Comparison of ENCODE assay signal across 24 cellular contexts in genomic region chr12:127416796-127417195, GRCh38.
DNase-seq lines count a peak whose midpoint lies in the region; ATAC-seq, FAIRE-seq and TF ChIP-seq lines count a peak whose summit lies in the region.
"Had no signal": no experiment of that assay in that cellular context is flagged by ENCODE, and none has a peak within 500 bp of the region (broad histone marks: within the 10 kb centered on the region; RNA-seq: fewer than 3 reads in every experiment).

No MANE protein-coding gene starts in this region.

- no peak overlapping the region for H3K27ac Mint-ChIP-seq in activated T-helper 17 cell treated with anti-CD3 and anti-CD28 coated beads, Interleukin-2, amount 50 U/mL, for 72 hours
- no peak overlapping the region for H3K27ac Mint-ChIP-seq in activated naive CD4-positive, alpha-beta T cell treated with anti-CD3 and anti-CD28 coated beads, Interleukin-2, amount 50 U/mL, for 72 hours
- H3K27ac Mint-ChIP-seq: activated CD4-positive, alpha-beta memory T cell treated with anti-CD3 and anti-CD28 coated beads for 36 hours; activated naive CD8-positive, alpha-beta T cell treated with anti-CD3 and anti-CD28 coated beads, Interleukin-2, amount 10 ng/mL, durations not matched to agents 7 days and 5 days; natural killer cell; stimulated activated naive CD8-positive, alpha-beta T cell treated with anti-CD3 and anti-CD28 coated beads, Interleukin-15, amount 100 ng/mL, for 72 hours had no signal

- no peaks in the 10 kb centered on the region for H3K4me1 Mint-ChIP-seq in activated T-helper 17 cell treated with anti-CD3 and anti-CD28 coated beads, Interleukin-2, amount 50 U/mL, for 72 hours
- H3K4me1 Mint-ChIP-seq: activated naive CD8-positive, alpha-beta T cell treated with anti-CD3 and anti-CD28 coated beads, Interleukin-2, amount 10 ng/mL, durations not matched to agents 7 days and 5 days; natural killer cell; stimulated activated naive CD8-positive, alpha-beta T cell treated with anti-CD3 and anti-CD28 coated beads, Interleukin-15, amount 100 ng/mL, for 72 hours had no signal

- DNase-seq in Daoy (ENCODE audit: low read depth) (peak; percentile 67), HTR-8/SVneo (ENCODE audit: insufficient read length, low spot score) (no peak), foreskin keratinocyte (peak in 1 of 2 donors; percentile 75)
- no peak for DNase-seq in activated naive CD4-positive, alpha-beta T cell treated with anti-CD3 and anti-CD28 coated beads, Interleukin-2, amount 50 U/mL, for 72 hours (ENCODE audit: low spot score in 2 of 2)
- DNase-seq in stimulated activated CD4-positive, alpha-beta T cell treated with anti-CD3 and anti-CD28 coated beads, Interleukin-12 subunit alpha, Interleukin-12 subunit beta, amount 100 ng/mL, for 4 hours: no peak
- DNase-seq in activated naive CD4-positive, alpha-beta T cell treated with anti-CD3 and anti-CD28 coated beads, Interleukin-2, amount 50 U/mL, for 16 hours: no peak
- DNase-seq: activated CD4-positive, alpha-beta memory T cell treated with anti-CD3 and anti-CD28 coated beads for 36 hours; activated CD8-positive, alpha-beta memory T cell treated with anti-CD3 and anti-CD28 coated beads, Interleukin-2, amount 50 U/mL, for 48 hours; activated naive CD8-positive, alpha-beta T cell treated with anti-CD3 and anti-CD28 coated beads, Interleukin-2, amount 10 ng/mL, durations not matched to agents 7 days and 5 days; GF-D8; glutamatergic neuron; kidney; MV-4-11; natural killer cell; NCI-H146; NCI-H524; occipital lobe; PC-9; SJCRH30; stimulated activated naive CD8-positive, alpha-beta T cell treated with anti-CD3 and anti-CD28 coated beads, Interleukin-15, amount 100 ng/mL, for 72 hours; tibial artery had no signal

- no peak for TF ChIP-seq CTCF in foreskin keratinocyte (conservative IDR thresholded peaks at IDR 0.05)

- peaks cover 4% of the 10 kb centered on the region for H3K27me3 Mint-ChIP-seq in activated T-helper 17 cell treated with anti-CD3 and anti-CD28 coated beads, Interleukin-2, amount 50 U/mL, for 72 hours
- H3K27me3 Mint-ChIP-seq: activated naive CD8-positive, alpha-beta T cell treated with anti-CD3 and anti-CD28 coated beads, Interleukin-2, amount 10 ng/mL, durations not matched to agents 7 days and 5 days had no signal

- H3K4me1 ChIP-seq in foreskin keratinocyte: no peaks in the 10 kb centered on the region
- H3K4me1 ChIP-seq: HAP-1, SJCRH30, tibial artery had no signal

- H3K36me3 Mint-ChIP-seq in activated T-helper 17 cell treated with anti-CD3 and anti-CD28 coated beads, Interleukin-2, amount 50 U/mL, for 72 hours (ENCODE audit: low read depth): no peaks in the 10 kb centered on the region
- H3K36me3 Mint-ChIP-seq in activated naive CD4-positive, alpha-beta T cell treated with anti-CD3 and anti-CD28 coated beads, Interleukin-2, amount 50 U/mL, for 72 hours: peaks cover 0 to 5% of the 10 kb centered on the region in 2 donors
- H3K36me3 Mint-ChIP-seq: activated CD4-positive, alpha-beta memory T cell treated with anti-CD3 and anti-CD28 coated beads for 36 hours; activated naive CD8-positive, alpha-beta T cell treated with anti-CD3 and anti-CD28 coated beads, Interleukin-2, amount 10 ng/mL, durations not matched to agents 7 days and 5 days; natural killer cell had no signal

- peaks cover 4% of the 10 kb centered on the region for H3K9me3 Mint-ChIP-seq in activated T-helper 17 cell treated with anti-CD3 and anti-CD28 coated beads, Interleukin-2, amount 50 U/mL, for 72 hours
- peaks cover 15 to 29% of the 10 kb centered on the region in 2 donors for H3K9me3 Mint-ChIP-seq in activated naive CD4-positive, alpha-beta T cell treated with anti-CD3 and anti-CD28 coated beads, Interleukin-2, amount 50 U/mL, for 72 hours

- peak; percentile 42 for ATAC-seq in activated T-helper 17 cell treated with anti-CD3 and anti-CD28 coated beads, Interleukin-2, amount 50 U/mL, for 72 hours (replicated peaks)
- ATAC-seq in foreskin keratinocyte (peak; percentile 96), GM21825 (IDR thresholded peaks at IDR 0.05; ENCODE audit: unreplicated experiment) (no peak)
- ATAC-seq in activated naive CD4-positive, alpha-beta T cell treated with anti-CD3 and anti-CD28 coated beads, Interleukin-2, amount 50 U/mL, for 72 hours: no peak
- ATAC-seq: natural killer cell; stimulated activated naive CD8-positive, alpha-beta T cell treated with anti-CD3 and anti-CD28 coated beads, Interleukin-15, amount 100 ng/mL, for 72 hours had no signal

- no peak overlapping the region for H3K27ac ChIP-seq in foreskin keratinocyte
- H3K27ac ChIP-seq: PC-9, SJCRH30, tibial artery had no signal

- H3K4me3 Mint-ChIP-seq in activated T-helper 17 cell treated with anti-CD3 and anti-CD28 coated beads, Interleukin-2, amount 50 U/mL, for 72 hours: no peak overlapping the region
- H3K4me3 Mint-ChIP-seq: activated CD4-positive, alpha-beta memory T cell treated with anti-CD3 and anti-CD28 coated beads for 36 hours; activated naive CD8-positive, alpha-beta T cell treated with anti-CD3 and anti-CD28 coated beads, Interleukin-2, amount 10 ng/mL, durations not matched to agents 7 days and 5 days; natural killer cell; stimulated activated naive CD8-positive, alpha-beta T cell treated with anti-CD3 and anti-CD28 coated beads, Interleukin-15, amount 100 ng/mL, for 72 hours had no signal

- H3K27me3 ChIP-seq in foreskin keratinocyte: no peaks in the 10 kb centered on the region
- H3K27me3 ChIP-seq: SJCRH30, tibial artery had no signal

- FAIRE-seq in HTR-8/SVneo (lab: Jason Lieb, UNC): peak; percentile 75
- FAIRE-seq: kidney had no signal

Comparison
In these comparisons a context has a peak if more than half of its experiments do, and no peak if none do; other contexts are left out.
1. ATAC-seq: peak in activated T-helper 17 cell treated with anti-CD3 and anti-CD28 coated beads, Interleukin-2, amount 50 U/mL, for 72 hours (single experiment) and foreskin keratinocyte (single experiment); none in activated naive CD4-positive, alpha-beta T cell treated with anti-CD3 and anti-CD28 coated beads, Interleukin-2, amount 50 U/mL, for 72 hours (0 of 2) and GM21825 (single experiment).